Comparison of ENCODE assay signal across 8 cellular contexts in genomic region chr19:45717131-45717982, GRCh38. TPM values are rescaled to one million over a fixed set of nuclear protein-coding genes. Genes with fewer than 3 reads are reported as not detected.
A peak's percentile ranks its signal among the peaks of the same experiment; 100 is the strongest.
DNase-seq lines count a peak whose midpoint lies in the region; ATAC-seq and TF ChIP-seq lines count a peak whose summit lies in the region.

No MANE protein-coding gene starts in this region.

- H3K4me3 Mint-ChIP-seq in activated T-helper 2 cell treated with anti-CD3 and anti-CD28 coated beads, Interferon-gamma antibody, Interleukin-2, Interleukin-4, amounts not matched to agents 10 μg/mL and 5 μg/mL and 100 μg/mL, durations not matched to agents 14 hours and 24 hours and 36 hours (ENCODE audit: low read depth) = peak overlapping the region; percentile 94
- H3K4me3 Mint-ChIP-seq in naive B cell = peak overlapping the region; percentile 86 to 99 (median 97)
- H3K4me3 Mint-ChIP-seq in stimulated activated effector memory CD8-positive, alpha-beta T cell treated with anti-CD3 and anti-CD28 coated beads, Interleukin-12 subunit alpha, Interleukin-12 subunit beta, amount 100 ng/mL, for 72 hours = peak overlapping the region; percentile 91

- no peaks in the 10 kb centered on the region for H4K20me1 ChIP-seq in fibroblast of lung (ENCODE audit: control insufficient read depth, extremely low read depth, insufficient read depth, low read length)

- DNase-seq in Daoy (ENCODE audit: low read depth) (peak; percentile 100), GOT3 (lab: John Stamatoyannopoulos, UW) (peak; percentile 91), LNCaP clone FGC (ENCODE audit: low read depth) (peak; percentile 98), RPMI8226 (peak; percentile 98), fibroblast of lung (ENCODE audit: low read depth in 2 of 2) (peak; percentile 98 to 100), naive B cell (peak; percentile 96)
- DNase-seq in activated T-helper 2 cell treated with anti-CD3 and anti-CD28 coated beads, Interferon-gamma antibody, Interleukin-2, Interleukin-4, amounts not matched to agents 10 μg/mL and 5 μg/mL and 100 μg/mL, durations not matched to agents 14 hours and 24 hours and 36 hours (ENCODE audit: low spot score) = peak; percentile 99
- peak; percentile 92 to 99 for DNase-seq in stimulated activated effector memory CD8-positive, alpha-beta T cell treated with anti-CD3 and anti-CD28 coated beads, Interleukin-12 subunit alpha, Interleukin-12 subunit beta, amount 100 ng/mL, for 72 hours (ENCODE audit: low spot score in 2 of 2)

- H3K4me1 Mint-ChIP-seq in activated T-helper 2 cell treated with anti-CD3 and anti-CD28 coated beads, Interferon-gamma antibody, Interleukin-2, Interleukin-4, amounts not matched to agents 10 μg/mL and 5 μg/mL and 100 μg/mL, durations not matched to agents 14 hours and 24 hours and 36 hours (ENCODE audit: low read depth) = peaks cover 27% of the 10 kb centered on the region
- H3K4me1 Mint-ChIP-seq in naive B cell = peaks cover 35 to 41% (median 40%) of the 10 kb centered on the region in 3 donors
- H3K4me1 Mint-ChIP-seq in stimulated activated effector memory CD8-positive, alpha-beta T cell treated with anti-CD3 and anti-CD28 coated beads, Interleukin-12 subunit alpha, Interleukin-12 subunit beta, amount 100 ng/mL, for 72 hours = peaks cover 38% of the 10 kb centered on the region

- TF ChIP-seq CTCF in LNCaP clone FGC (IDR thresholded peaks at IDR 0.05; ENCODE audit: control insufficient read depth, extremely low read depth, insufficient read depth) = no peak
- peak in 1 of 2 donors; percentile 15 for TF ChIP-seq CTCF in fibroblast of lung (conservative IDR thresholded peaks at IDR 0.05 in 1 of 2, IDR thresholded peaks at IDR 0.05 in 1 of 2; ENCODE audit: low read depth in 1 of 2, low read length in 2 of 2)

- no peaks in the 10 kb centered on the region for H3K9me3 Mint-ChIP-seq in activated T-helper 2 cell treated with anti-CD3 and anti-CD28 coated beads, Interferon-gamma antibody, Interleukin-2, Interleukin-4, amounts not matched to agents 10 μg/mL and 5 μg/mL and 100 μg/mL, durations not matched to agents 14 hours and 24 hours and 36 hours
- H3K9me3 Mint-ChIP-seq in naive B cell = no peaks in the 10 kb centered on the region
- no peaks in the 10 kb centered on the region for H3K9me3 Mint-ChIP-seq in stimulated activated effector memory CD8-positive, alpha-beta T cell treated with anti-CD3 and anti-CD28 coated beads, Interleukin-12 subunit alpha, Interleukin-12 subunit beta, amount 100 ng/mL, for 72 hours

- peak overlapping the region; percentile 62 for H3K9ac ChIP-seq in fibroblast of lung (ENCODE audit: insufficient read depth, low read length)

- no peaks in the 10 kb centered on the region for H3K27me3 Mint-ChIP-seq in activated T-helper 2 cell treated with anti-CD3 and anti-CD28 coated beads, Interferon-gamma antibody, Interleukin-2, Interleukin-4, amounts not matched to agents 10 μg/mL and 5 μg/mL and 100 μg/mL, durations not matched to agents 14 hours and 24 hours and 36 hours (ENCODE audit: low read depth)
- no peaks in the 10 kb centered on the region for H3K27me3 Mint-ChIP-seq in naive B cell

- peak overlapping the region; percentile 100 for H3K4me2 ChIP-seq in fibroblast of lung (ENCODE audit: extremely low read depth, insufficient read depth, low read length)

- peak overlapping the region; percentile 86 for H3K27ac ChIP-seq in fibroblast of lung (ENCODE audit: insufficient read depth, low read length)

- intact Hi-C loops in activated T-helper 2 cell treated with anti-CD3 and anti-CD28 coated beads, Interferon-gamma antibody, Interleukin-2, Interleukin-4, amounts not matched to agents 10 μg/mL and 5 μg/mL and 100 μg/mL, durations not matched to agents 14 hours and 24 hours and 36 hours (cut with micrococcal nuclease) = loop anchor here (1.0 kb wide), 2 partner anchors 13 to 25 kb away; partner anchors contain the start of genes FBXO46 and QPCTL

- ATAC-seq in naive B cell (ENCODE audit: low read depth in 2 of 2) = peak; percentile 93
- peak; percentile 99 for ATAC-seq in stimulated activated effector memory CD8-positive, alpha-beta T cell treated with anti-CD3 and anti-CD28 coated beads, Interleukin-12 subunit alpha, Interleukin-12 subunit beta, amount 100 ng/mL, for 72 hours

- peaks cover 8% of the 10 kb centered on the region for H3K4me1 ChIP-seq in fibroblast of lung (ENCODE audit: control insufficient read depth, extremely low read depth, insufficient read depth, low read length)

- H3K27me3 ChIP-seq in fibroblast of lung (ENCODE audit: control insufficient read depth, insufficient read depth, low read length) = no peaks in the 10 kb centered on the region

- no peaks in the 10 kb centered on the region for H3K9me3 ChIP-seq in fibroblast of lung (ENCODE audit: control insufficient read depth, insufficient read depth, low read depth, low read length)

- peaks cover 24% of the 10 kb centered on the region for H3K79me2 ChIP-seq in fibroblast of lung (ENCODE audit: control insufficient read depth, insufficient read depth, low read length)

- peak overlapping the region; percentile 92 for H3K4me3 ChIP-seq in LNCaP clone FGC (ENCODE audit: low read depth, low read length)
- peak overlapping the region; percentile 82 to 98 (median 96) for H3K4me3 ChIP-seq in fibroblast of lung (replicated peaks in 1 of 4; ENCODE audit: control extremely low read depth in 1 of 4, insufficient read depth in 1 of 4, low read depth in 3 of 4, low read length in 4 of 4)

- H3K36me3 ChIP-seq in fibroblast of lung (ENCODE audit: control insufficient read depth, insufficient read depth, low read length) = peaks cover 9% of the 10 kb centered on the region

- peaks cover 32% of the 10 kb centered on the region for H3K36me3 Mint-ChIP-seq in activated T-helper 2 cell treated with anti-CD3 and anti-CD28 coated beads, Interferon-gamma antibody, Interleukin-2, Interleukin-4, amounts not matched to agents 10 μg/mL and 5 μg/mL and 100 μg/mL, durations not matched to agents 14 hours and 24 hours and 36 hours (ENCODE audit: low read depth)
- H3K36me3 Mint-ChIP-seq in naive B cell = peaks cover 0 to 8% of the 10 kb centered on the region in 2 donors
- H3K36me3 Mint-ChIP-seq in stimulated activated effector memory CD8-positive, alpha-beta T cell treated with anti-CD3 and anti-CD28 coated beads, Interleukin-12 subunit alpha, Interleukin-12 subunit beta, amount 100 ng/mL, for 72 hours = peaks cover 81% of the 10 kb centered on the region

- H2AFZ ChIP-seq in fibroblast of lung (ENCODE audit: low read length) = peak overlapping the region; percentile 63

- peak overlapping the region; percentile 94 for H3K27ac Mint-ChIP-seq in activated T-helper 2 cell treated with anti-CD3 and anti-CD28 coated beads, Interferon-gamma antibody, Interleukin-2, Interleukin-4, amounts not matched to agents 10 μg/mL and 5 μg/mL and 100 μg/mL, durations not matched to agents 14 hours and 24 hours and 36 hours
- H3K27ac Mint-ChIP-seq in naive B cell = peak overlapping the region; percentile 87 to 99 (median 98)
- H3K27ac Mint-ChIP-seq in stimulated activated effector memory CD8-positive, alpha-beta T cell treated with anti-CD3 and anti-CD28 coated beads, Interleukin-12 subunit alpha, Interleukin-12 subunit beta, amount 100 ng/mL, for 72 hours = peak overlapping the region; percentile 88

RNA-seq across cellular contexts. Expression of gene FBXO46, which starts 13.3 kb away (rescaled TPM):
- total RNA-seq in Daoy (2014; rRNA removed; shearing (Covaris generic)) = 7.9 and 15.0 TPM in 2 replicates
- 34.4 and 38.9 TPM in 2 replicates for total RNA-seq in activated T-helper 2 cell treated with anti-CD3 and anti-CD28 coated beads, Interferon-gamma antibody, Interleukin-2, Interleukin-4, amounts not matched to agents 10 μg/mL and 5 μg/mL and 100 μg/mL, durations not matched to agents 14 hours and 24 hours and 36 hours
- 3.1 and 3.3 TPM in 2 replicates for total RNA-seq in fibroblast of lung
- polyA plus RNA-seq in fibroblast of lung (1.6 and 2.0 TPM in 2 replicates), naive B cell (ENCODE audit: low read depth in 6 of 6) (10 to 100 TPM in 5 of 6 donors, 1 to 10 TPM in 1; 9.4 to 23.0 (median 13.9) TPM)
- 4.3 and 4.5 TPM in 2 replicates for polyA plus RNA-seq in fibroblast of lung (2012)
- 1.3 and 1.6 TPM in 2 replicates for polyA minus RNA-seq in fibroblast of lung (ENCODE audit: low replicate concordance)

RNA-seq across cellular contexts. Expression of gene MEIOSIN, which starts 15.9 kb away (rescaled TPM):
- not detected in 2 replicates for total RNA-seq in Daoy (2014; rRNA removed; shearing (Covaris generic))
- total RNA-seq in activated T-helper 2 cell treated with anti-CD3 and anti-CD28 coated beads, Interferon-gamma antibody, Interleukin-2, Interleukin-4, amounts not matched to agents 10 μg/mL and 5 μg/mL and 100 μg/mL, durations not matched to agents 14 hours and 24 hours and 36 hours = not detected in 2 replicates
- not detected in 2 replicates for total RNA-seq in fibroblast of lung
- polyA plus RNA-seq in fibroblast of lung = not detected in 2 replicates
- polyA plus RNA-seq in fibroblast of lung (2012) = not detected in 2 replicates
- polyA minus RNA-seq in fibroblast of lung (ENCODE audit: low replicate concordance) = not detected in 2 replicates
- polyA plus RNA-seq in naive B cell (ENCODE audit: low read depth in 6 of 6) = not detected

RNA-seq across cellular contexts. Expression of gene QPCTL, which starts 24.9 kb away (rescaled TPM):
- total RNA-seq in Daoy (2014; rRNA removed; shearing (Covaris generic)) = 13.0 and 22.3 TPM in 2 replicates
- 24.2 and 26.7 TPM in 2 replicates for total RNA-seq in activated T-helper 2 cell treated with anti-CD3 and anti-CD28 coated beads, Interferon-gamma antibody, Interleukin-2, Interleukin-4, amounts not matched to agents 10 μg/mL and 5 μg/mL and 100 μg/mL, durations not matched to agents 14 hours and 24 hours and 36 hours
- total RNA-seq in fibroblast of lung = 4.9 and 9.4 TPM in 2 replicates
- polyA plus RNA-seq in fibroblast of lung (4.6 and 5.8 TPM in 2 replicates), naive B cell (ENCODE audit: low read depth in 6 of 6) (1 to 10 TPM in 5 of 6 donors, under 1 TPM in 1; 0.70 to 6.8 (median 1.7) TPM)
- 8.9 and 9.8 TPM in 2 replicates for polyA plus RNA-seq in fibroblast of lung (2012)
- polyA minus RNA-seq in fibroblast of lung (ENCODE audit: low replicate concordance) = 21.3 and 34.2 TPM in 2 replicates

RNA-seq across cellular contexts. Expression of gene SNRPD2, which starts 25.6 kb away (rescaled TPM):
- 580 and 625 TPM in 2 replicates for total RNA-seq in Daoy (2014; rRNA removed; shearing (Covaris generic))
- total RNA-seq in activated T-helper 2 cell treated with anti-CD3 and anti-CD28 coated beads, Interferon-gamma antibody, Interleukin-2, Interleukin-4, amounts not matched to agents 10 μg/mL and 5 μg/mL and 100 μg/mL, durations not matched to agents 14 hours and 24 hours and 36 hours = 738 and 766 TPM in 2 replicates
- total RNA-seq in fibroblast of lung = 361 and 362 TPM in 2 replicates
- polyA plus RNA-seq in fibroblast of lung (440 and 635 TPM in 2 replicates), naive B cell (ENCODE audit: low read depth in 6 of 6) (1,000 to 10,000 TPM in 2 of 6 donors, 100 to 1,000 TPM in 4; 808 to 1,139 (median 906) TPM)
- polyA plus RNA-seq in fibroblast of lung (2012) = 700 and 741 TPM in 2 replicates
- 180 and 223 TPM in 2 replicates for polyA minus RNA-seq in fibroblast of lung (ENCODE audit: low replicate concordance)

RNA-seq across cellular contexts. Expression of gene GIPR, which starts 49.3 kb away (rescaled TPM):
- not detected in 2 replicates for total RNA-seq in Daoy (2014; rRNA removed; shearing (Covaris generic))
- 9.3 and 9.5 TPM in 2 replicates for total RNA-seq in activated T-helper 2 cell treated with anti-CD3 and anti-CD28 coated beads, Interferon-gamma antibody, Interleukin-2, Interleukin-4, amounts not matched to agents 10 μg/mL and 5 μg/mL and 100 μg/mL, durations not matched to agents 14 hours and 24 hours and 36 hours
- not detected in 2 replicates for total RNA-seq in fibroblast of lung
- polyA plus RNA-seq in fibroblast of lung (0.05 and 0.25 TPM in 2 replicates), naive B cell (ENCODE audit: low read depth in 6 of 6) (not detected)
- polyA plus RNA-seq in fibroblast of lung (2012) = 0.05 and 0.15 TPM in 2 replicates
- not detected in 2 replicates for polyA minus RNA-seq in fibroblast of lung (ENCODE audit: low replicate concordance)

Comparison
In these comparisons a context has a peak if more than half of its experiments do, and no peak if none do; other contexts are left out.
1. Peak in every context shown above with its lines: DNase-seq, ATAC-seq, H3K4me3 ChIP-seq and H3K27ac ChIP-seq.